ENCODE assay signal across 2 cellular contexts in the genomic region with DNA sequence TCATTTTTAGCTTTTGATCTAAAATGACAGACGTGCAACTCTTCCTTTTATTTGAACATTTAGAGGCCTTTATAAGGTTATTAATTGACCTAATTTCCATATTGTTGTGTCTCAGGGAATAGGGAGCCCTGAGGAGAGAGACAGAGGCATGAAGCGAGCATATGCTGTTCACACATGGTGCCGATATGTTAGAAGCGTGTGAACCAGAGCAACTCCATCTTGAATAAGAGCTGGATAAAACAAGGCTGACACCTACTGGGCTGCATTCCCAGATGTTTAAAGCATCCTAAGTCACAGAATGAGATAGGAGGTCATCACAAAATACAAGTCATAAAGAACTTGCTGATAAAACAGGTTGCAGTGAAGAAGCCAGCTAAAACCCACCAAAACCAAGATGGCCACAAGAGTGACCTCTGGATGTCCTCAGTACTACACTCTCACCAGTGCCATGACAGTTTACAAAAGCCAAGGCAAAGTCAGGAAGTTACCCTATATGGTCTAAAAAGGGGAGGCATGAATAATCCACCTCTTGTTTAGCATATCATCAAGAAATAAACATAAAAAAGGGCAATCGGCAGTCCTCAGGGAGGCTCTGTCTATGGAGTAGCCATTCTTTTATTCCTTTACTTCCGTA.
TF ChIP-seq lines count a peak whose summit lies in the region.

No MANE protein-coding gene starts in this region.

TF ChIP-seq in SK-N-SH, 30 proteins besides CTCF, POLR2A, EP300 and RAD21 (continued from another document):
- TF ChIP-seq, protein P1, sequence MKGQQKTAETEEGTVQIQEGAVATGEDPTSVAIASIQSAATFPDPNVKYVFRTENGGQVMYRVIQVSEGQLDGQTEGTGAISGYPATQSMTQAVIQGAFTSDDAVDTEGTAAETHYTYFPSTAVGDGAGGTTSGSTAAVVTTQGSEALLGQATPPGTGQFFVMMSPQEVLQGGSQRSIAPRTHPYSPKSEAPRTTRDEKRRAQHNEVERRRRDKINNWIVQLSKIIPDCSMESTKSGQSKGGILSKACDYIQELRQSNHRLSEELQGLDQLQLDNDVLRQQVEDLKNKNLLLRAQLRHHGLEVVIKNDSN (IDR thresholded peaks at IDR 0.05; ENCODE audit: borderline replicate concordance, low read depth) = no peak
- TF ChIP-seq RCOR1 (IDR thresholded peaks at IDR 0.05; ENCODE audit: low read length) (no peak), TAF1 (IDR thresholded peaks at IDR 0.05; ENCODE audit: borderline replicate concordance, low read depth, low read length) (no peak)

TF ChIP-seq in SK-N-SH treated with all-trans-retinoic acid at 6 μM for 48 hours, 23 proteins besides CTCF, POLR2A, EP300 and RAD21 (continued from another document):
- TF ChIP-seq, protein P2, sequence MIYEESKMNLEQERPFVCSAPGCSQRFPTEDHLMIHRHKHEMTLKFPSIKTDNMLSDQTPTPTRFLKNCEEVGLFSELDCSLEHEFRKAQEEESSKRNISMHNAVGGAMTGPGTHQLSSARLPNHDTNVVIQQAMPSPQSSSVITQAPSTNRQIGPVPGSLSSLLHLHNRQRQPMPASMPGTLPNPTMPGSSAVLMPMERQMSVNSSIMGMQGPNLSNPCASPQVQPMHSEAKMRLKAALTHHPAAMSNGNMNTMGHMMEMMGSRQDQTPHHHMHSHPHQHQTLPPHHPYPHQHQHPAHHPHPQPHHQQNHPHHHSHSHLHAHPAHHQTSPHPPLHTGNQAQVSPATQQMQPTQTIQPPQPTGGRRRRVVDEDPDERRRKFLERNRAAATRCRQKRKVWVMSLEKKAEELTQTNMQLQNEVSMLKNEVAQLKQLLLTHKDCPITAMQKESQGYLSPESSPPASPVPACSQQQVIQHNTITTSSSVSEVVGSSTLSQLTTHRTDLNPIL (CRISPR knock-in tag; IDR thresholded peaks at IDR 0.05; ENCODE audit: low read depth) = no peak
- TF ChIP-seq, protein P3, sequence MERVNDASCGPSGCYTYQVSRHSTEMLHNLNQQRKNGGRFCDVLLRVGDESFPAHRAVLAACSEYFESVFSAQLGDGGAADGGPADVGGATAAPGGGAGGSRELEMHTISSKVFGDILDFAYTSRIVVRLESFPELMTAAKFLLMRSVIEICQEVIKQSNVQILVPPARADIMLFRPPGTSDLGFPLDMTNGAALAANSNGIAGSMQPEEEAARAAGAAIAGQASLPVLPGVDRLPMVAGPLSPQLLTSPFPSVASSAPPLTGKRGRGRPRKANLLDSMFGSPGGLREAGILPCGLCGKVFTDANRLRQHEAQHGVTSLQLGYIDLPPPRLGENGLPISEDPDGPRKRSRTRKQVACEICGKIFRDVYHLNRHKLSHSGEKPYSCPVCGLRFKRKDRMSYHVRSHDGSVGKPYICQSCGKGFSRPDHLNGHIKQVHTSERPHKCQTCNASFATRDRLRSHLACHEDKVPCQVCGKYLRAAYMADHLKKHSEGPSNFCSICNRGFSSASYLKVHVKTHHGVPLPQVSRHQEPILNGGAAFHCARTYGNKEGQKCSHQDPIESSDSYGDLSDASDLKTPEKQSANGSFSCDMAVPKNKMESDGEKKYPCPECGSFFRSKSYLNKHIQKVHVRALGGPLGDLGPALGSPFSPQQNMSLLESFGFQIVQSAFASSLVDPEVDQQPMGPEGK (CRISPR knock-in tag; IDR thresholded peaks at IDR 0.05; ENCODE audit: borderline replicate concordance) = no peak
- TF ChIP-seq PPARA (CRISPR knock-in tag; IDR thresholded peaks at IDR 0.05; ENCODE audit: borderline replicate concordance) (no peak), ESRRG (CRISPR knock-in tag; IDR thresholded peaks at IDR 0.05) (no peak)
